23 cellular contexts compared by ENCODE assay signal in the genomic region with DNA sequence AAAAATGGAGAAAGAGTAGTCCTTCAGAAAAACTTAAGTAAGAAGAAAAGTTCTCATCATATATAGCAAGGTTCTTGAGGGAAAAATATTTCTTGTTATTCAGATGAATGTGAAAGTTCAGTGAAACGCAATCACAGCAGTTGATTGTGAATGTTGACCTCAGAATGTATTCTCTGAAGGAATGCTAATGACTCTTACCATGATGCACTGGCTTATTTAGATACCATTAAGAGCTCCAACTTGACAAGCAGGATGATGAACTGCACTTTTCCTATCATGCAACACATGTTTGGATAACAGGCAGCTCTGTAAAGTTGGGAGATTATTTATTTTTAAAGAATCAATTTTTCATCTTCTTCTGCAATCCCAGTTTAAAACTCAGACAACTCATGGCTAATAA.
DNase-seq lines count a peak whose midpoint lies in the region; ATAC-seq and TF ChIP-seq lines count a peak whose summit lies in the region.
"Had no signal": no experiment of that assay in that cellular context is flagged by ENCODE, and none has a peak within 500 bp of the region (broad histone marks: within the 10 kb centered on the region; RNA-seq: fewer than 3 reads in every experiment).

No MANE protein-coding gene starts in this region.

- H3K9ac ChIP-seq in fibroblast of lung (ENCODE audit: insufficient read depth, low read length) = no peak overlapping the region

- H3K9me3 ChIP-seq in fibroblast of lung (ENCODE audit: control insufficient read depth, insufficient read depth, low read depth, low read length) (no peaks in the 10 kb centered on the region), tibial artery (no peaks in the 10 kb centered on the region)

- intact Hi-C loops in tibial artery (cut with DNase I; ENCODE audit: low total_unique reads) = no loop called here

- H3K4me2 ChIP-seq in fibroblast of lung (ENCODE audit: extremely low read depth, insufficient read depth, low read length) = peak overlapping the region; percentile 16

- no peak for ATAC-seq in HG03045 (IDR thresholded peaks at IDR 0.05; ENCODE audit: unreplicated experiment)
- ATAC-seq: CD8-positive, alpha-beta T cell; natural killer cell treated with Interleukin-12 subunit alpha and Interleukin-12 subunit beta and Interleukin-15 and Interleukin-18, amount 100 ng/mL, for 72 hours; T-helper 17 cell had no signal

- DNase-seq in NCI-H226 (peak; percentile 6), fibroblast of lung (ENCODE audit: low read depth in 2 of 2) (peak; percentile 28 to 67), iris pigment epithelial cell (ENCODE audit: low read depth) (peak; percentile 69), tibial artery (no peak), NOMO-1 treated with dmso at 0.1 percent for 144 hours (lab: John Stamatoyannopoulos, UW; ENCODE audit: unreplicated experiment) (no peak), SKM-1 treated with dmso at 0.1 percent for 144 hours (lab: John Stamatoyannopoulos, UW; ENCODE audit: unreplicated experiment) (no peak)
- DNase-seq: activated CD4-positive, alpha-beta T cell treated with anti-CD3 and anti-CD28 coated beads, Interleukin-2, amount 50 U/mL, for 4 hours; activated naive CD4-positive, alpha-beta T cell; amygdala; CD8-positive, alpha-beta T cell; DMS53; effector CD4-positive, alpha-beta T cell; mesendoderm; NCI-H1092 treated with DMSO at 0.1 percent for 48 hours; NCI-H526; SHP77; stimulated activated CD4-positive, alpha-beta T cell treated with anti-CD3 and anti-CD28 coated beads, Interleukin-12 subunit alpha, Interleukin-12 subunit beta, amount 100 ng/mL, for 4 hours; stimulated activated CD8-positive, alpha-beta memory T cell treated with anti-CD3 and anti-CD28 coated beads, Interleukin-4, amount 100 ng/mL, for 48 hours; substantia nigra; T-helper 17 cell had no signal

- no peaks in the 10 kb centered on the region for H4K20me1 ChIP-seq in fibroblast of lung (ENCODE audit: control insufficient read depth, extremely low read depth, insufficient read depth, low read length)

- H2AFZ ChIP-seq in fibroblast of lung (ENCODE audit: low read length) = no peak overlapping the region

- peaks cover 12% of the 10 kb centered on the region for H3K4me1 ChIP-seq in fibroblast of lung (ENCODE audit: control insufficient read depth, extremely low read depth, insufficient read depth, low read length)
- H3K4me1 ChIP-seq in tibial artery = peaks cover 0 to 85% (median 11%) of the 10 kb centered on the region in 4 donors

- H3K4me3 ChIP-seq in fibroblast of lung (replicated peaks in 1 of 4; ENCODE audit: control extremely low read depth in 1 of 4, insufficient read depth in 1 of 4, low read depth in 3 of 4, low read length in 4 of 4) (no peak overlapping the region), tibial artery (no peak overlapping the region)

- H3K27me3 ChIP-seq in fibroblast of lung (ENCODE audit: control insufficient read depth, insufficient read depth, low read length) = no peaks in the 10 kb centered on the region
- H3K27me3 ChIP-seq in tibial artery = no peaks in the 10 kb centered on the region

- TF ChIP-seq CTCF in fibroblast of lung (conservative IDR thresholded peaks at IDR 0.05 in 1 of 2, IDR thresholded peaks at IDR 0.05 in 1 of 2; ENCODE audit: low read depth in 1 of 2, low read length in 2 of 2) = no peak
- TF ChIP-seq CTCF in tibial artery (IDR thresholded peaks at IDR 0.05) = no peak

- H3K36me3 ChIP-seq in fibroblast of lung (ENCODE audit: control insufficient read depth, insufficient read depth, low read length) = no peaks in the 10 kb centered on the region
- H3K36me3 ChIP-seq in tibial artery = no peaks in the 10 kb centered on the region

- H3K27ac ChIP-seq in fibroblast of lung (ENCODE audit: insufficient read depth, low read length) (no peak overlapping the region), tibial artery (peak overlapping the region; percentile 47 to 81)
- H3K27ac ChIP-seq: VCaP had no signal

- no peaks in the 10 kb centered on the region for H3K79me2 ChIP-seq in fibroblast of lung (ENCODE audit: control insufficient read depth, insufficient read depth, low read length)

Comparison
In these comparisons a context has a peak if more than half of its experiments do, and no peak if none do; other contexts are left out.
1. DNase-seq: peak in NCI-H226 (single experiment), fibroblast of lung (2 of 2) and iris pigment epithelial cell (single experiment); none in tibial artery (0 of 2), NOMO-1 treated with dmso at 0.1 percent for 144 hours (single experiment) and SKM-1 treated with dmso at 0.1 percent for 144 hours (single experiment).